In the genomic region with DNA sequence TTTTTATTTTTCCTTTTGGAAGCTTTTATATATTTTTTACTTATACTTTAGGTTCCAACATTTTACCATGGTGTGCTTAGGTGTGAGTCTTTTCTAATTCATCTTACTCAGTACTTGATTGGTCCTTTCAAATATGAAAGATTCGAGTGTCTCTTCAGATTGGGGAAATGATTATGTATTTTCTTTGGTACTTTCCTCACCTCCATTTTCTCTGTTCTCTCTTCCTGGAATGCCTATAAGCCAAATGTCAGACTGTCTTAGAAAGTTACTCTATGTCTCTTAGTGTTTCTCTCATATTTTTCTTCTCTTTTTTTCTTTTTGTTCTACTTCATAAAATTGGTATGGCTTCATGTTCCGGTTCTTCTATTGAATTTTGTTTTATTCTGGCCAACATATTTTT, we compare ENCODE assay signal across 35 cellular contexts.
"Had no signal": no experiment of that assay in that cellular context is flagged by ENCODE, and none has a peak within 500 bp of the region (broad histone marks: within the 10 kb centered on the region; RNA-seq: fewer than 3 reads in every experiment).

No MANE protein-coding gene starts in this region.

- H3K9me3 ChIP-seq: adrenal gland, ascending aorta, colonic mucosa had no signal

- H3K27ac ChIP-seq: adrenal gland, ascending aorta, breast epithelium, cardiac muscle cell, colonic mucosa, dorsolateral prefrontal cortex, WERI-Rb-1 had no signal

- H3K36me3 Mint-ChIP-seq: activated CD4-positive, alpha-beta memory T cell treated with anti-CD3 and anti-CD28 coated beads for 36 hours; brain had no signal

- ATAC-seq: activated CD4-positive, alpha-beta T cell treated with anti-CD3 and anti-CD28 coated beads for 36 hours; activated CD8-positive, alpha-beta memory T cell treated with anti-CD3 and anti-CD28 coated beads, Interleukin-2, amount 10 ng/mL, durations not matched to agents 7 days and 5 days; activated CD8-positive, alpha-beta T cell treated with anti-CD3 and anti-CD28 coated beads, Interleukin-2, amount 10 ng/mL, durations not matched to agents 7 days and 5 days; activated naive CD8-positive, alpha-beta T cell treated with anti-CD3 and anti-CD28 coated beads, Interleukin-2, amount 50 U/mL, for 24 hours; esophagus mucosa; T-helper 17 cell had no signal

- H3K27ac Mint-ChIP-seq: activated CD4-positive, alpha-beta memory T cell treated with anti-CD3 and anti-CD28 coated beads for 36 hours; activated CD4-positive, alpha-beta T cell treated with anti-CD3 and anti-CD28 coated beads for 36 hours; activated CD4-positive, alpha-beta T cell treated with anti-CD3 and anti-CD28 coated beads, Interleukin-2, amount 10 ng/mL, durations not matched to agents 24 days and 14 days; activated CD8-positive, alpha-beta memory T cell treated with anti-CD3 and anti-CD28 coated beads, Interleukin-2, amount 10 ng/mL, durations not matched to agents 7 days and 5 days; activated CD8-positive, alpha-beta T cell treated with anti-CD3 and anti-CD28 coated beads, Interleukin-2, amount 10 ng/mL, durations not matched to agents 7 days and 5 days; activated naive CD4-positive, alpha-beta T cell treated with anti-CD3 and anti-CD28 coated beads for 36 hours; activated naive CD4-positive, alpha-beta T cell treated with anti-CD3 and anti-CD28 coated beads, Interleukin-2, amount 50 U/mL, for 24 hours; activated naive CD8-positive, alpha-beta T cell treated with anti-CD3 and anti-CD28 coated beads for 36 hours; activated naive CD8-positive, alpha-beta T cell treated with anti-CD3 and anti-CD28 coated beads, Interleukin-2, amount 50 U/mL, for 24 hours; activated T-helper 1 cell treated with anti-CD3 and anti-CD28 coated beads, Interleukin-12 subunit alpha, Interleukin-12 subunit beta, Interleukin-2, Interleukin-4 antibody, amounts not matched to agents 30 ng/mL and 10 ng/mL and 1 ng/mL, durations not matched to agents 14 hours and 24 hours and 36 hours; activated T-helper 2 cell treated with anti-CD3 and anti-CD28 coated beads, Interferon-gamma antibody, Interleukin-2, Interleukin-4, amounts not matched to agents 10 μg/mL and 5 μg/mL and 100 μg/mL, durations not matched to agents 14 hours and 24 hours and 36 hours; brain; endodermal cell; T-helper 17 cell; T-helper 2 cell treated with Interferon-gamma antibody and Interleukin-4, amounts not matched to agents 5 μg/mL and 100 μg/mL, for 36 hours had no signal

- H3K4me3 ChIP-seq: adrenal gland, ascending aorta, breast epithelium, cardiac muscle cell, colonic mucosa, dorsolateral prefrontal cortex had no signal

- H3K27me3 ChIP-seq: adrenal gland, ascending aorta, breast epithelium, cardiac muscle cell, colonic mucosa had no signal

- H3K4me1 ChIP-seq: adrenal gland, ascending aorta, breast epithelium, colonic mucosa had no signal

- H3K4me1 Mint-ChIP-seq: activated CD4-positive, alpha-beta T cell treated with anti-CD3 and anti-CD28 coated beads for 36 hours; activated CD4-positive, alpha-beta T cell treated with anti-CD3 and anti-CD28 coated beads, Interleukin-2, amount 10 ng/mL, durations not matched to agents 24 days and 14 days; activated CD8-positive, alpha-beta memory T cell treated with anti-CD3 and anti-CD28 coated beads, Interleukin-2, amount 10 ng/mL, durations not matched to agents 7 days and 5 days; activated naive CD4-positive, alpha-beta T cell treated with anti-CD3 and anti-CD28 coated beads, Interleukin-2, amount 50 U/mL, for 24 hours; activated naive CD8-positive, alpha-beta T cell treated with anti-CD3 and anti-CD28 coated beads for 36 hours; activated naive CD8-positive, alpha-beta T cell treated with anti-CD3 and anti-CD28 coated beads, Interleukin-2, amount 50 U/mL, for 24 hours; brain; endodermal cell; T-helper 17 cell had no signal

- H3K9me3 Mint-ChIP-seq: activated CD4-positive, alpha-beta T cell treated with anti-CD3 and anti-CD28 coated beads, Interleukin-2, amount 10 ng/mL, durations not matched to agents 24 days and 14 days had no signal

- H3K36me3 ChIP-seq: adrenal gland, ascending aorta, cardiac muscle cell, colonic mucosa, WERI-Rb-1 had no signal

- H3K4me3 Mint-ChIP-seq: activated CD4-positive, alpha-beta memory T cell treated with anti-CD3 and anti-CD28 coated beads for 36 hours; activated CD4-positive, alpha-beta T cell treated with anti-CD3 and anti-CD28 coated beads for 36 hours; activated CD4-positive, alpha-beta T cell treated with anti-CD3 and anti-CD28 coated beads, Interleukin-2, amount 10 ng/mL, durations not matched to agents 24 days and 14 days; activated CD8-positive, alpha-beta memory T cell treated with anti-CD3 and anti-CD28 coated beads, Interleukin-2, amount 10 ng/mL, durations not matched to agents 7 days and 5 days; activated CD8-positive, alpha-beta T cell treated with anti-CD3 and anti-CD28 coated beads, Interleukin-2, amount 10 ng/mL, durations not matched to agents 7 days and 5 days; activated naive CD4-positive, alpha-beta T cell treated with anti-CD3 and anti-CD28 coated beads for 36 hours; activated naive CD4-positive, alpha-beta T cell treated with anti-CD3 and anti-CD28 coated beads, Interleukin-2, amount 50 U/mL, for 24 hours; activated naive CD8-positive, alpha-beta T cell treated with anti-CD3 and anti-CD28 coated beads for 36 hours; activated naive CD8-positive, alpha-beta T cell treated with anti-CD3 and anti-CD28 coated beads, Interleukin-2, amount 50 U/mL, for 24 hours; activated T-helper 1 cell treated with anti-CD3 and anti-CD28 coated beads, Interleukin-12 subunit alpha, Interleukin-12 subunit beta, Interleukin-2, Interleukin-4 antibody, amounts not matched to agents 30 ng/mL and 10 ng/mL and 1 ng/mL, durations not matched to agents 14 hours and 24 hours and 36 hours; brain; endodermal cell; T-helper 17 cell; T-helper 2 cell treated with Interferon-gamma antibody and Interleukin-4, amounts not matched to agents 5 μg/mL and 100 μg/mL, for 36 hours had no signal

- FAIRE-seq: frontal cortex had no signal

- DNase-seq: activated CD4-positive, alpha-beta memory T cell treated with anti-CD3 and anti-CD28 coated beads for 36 hours; activated CD4-positive, alpha-beta T cell treated with anti-CD3 and anti-CD28 coated beads for 36 hours; activated CD4-positive, alpha-beta T cell treated with anti-CD3 and anti-CD28 coated beads, Interleukin-2, amount 10 ng/mL, durations not matched to agents 24 days and 14 days; activated CD4-positive, CD25-positive, alpha-beta regulatory T cell; activated CD4-positive, CD25-positive, alpha-beta regulatory T cell treated with anti-CD3 and anti-CD28 coated beads, Interleukin-2, amount 50 U/mL, for 72 hours; activated CD8-positive, alpha-beta memory T cell treated with anti-CD3 and anti-CD28 coated beads, Interleukin-2, amount 10 ng/mL, durations not matched to agents 7 days and 5 days; activated CD8-positive, alpha-beta memory T cell treated with anti-CD3 and anti-CD28 coated beads, Interleukin-2, amount 50 U/mL, for 4 hours; activated CD8-positive, alpha-beta T cell treated with anti-CD3 and anti-CD28 coated beads, Interleukin-2, amount 10 ng/mL, durations not matched to agents 7 days and 5 days; activated effector memory CD4-positive, alpha-beta T cell treated with anti-CD3 and anti-CD28 coated beads, Interleukin-2, amount 50 U/mL, for 16 hours; activated naive CD4-positive, alpha-beta T cell treated with anti-CD3 and anti-CD28 coated beads for 36 hours; activated naive CD8-positive, alpha-beta T cell treated with anti-CD3 and anti-CD28 coated beads for 36 hours; activated naive CD8-positive, alpha-beta T cell treated with anti-CD3 and anti-CD28 coated beads, Interleukin-2, amount 50 U/mL, for 24 hours; activated T-cell treated with anti-CD3 and anti-CD28 coated beads, Interleukin-2, amount 50 U/mL, for 1 hour; activated T-cell treated with anti-CD3 and anti-CD28 coated beads, Interleukin-2, amount 50 U/mL, for 48 hours; central memory CD4-positive, alpha-beta T cell; cerebellar nuclear complex; colonic mucosa; dorsolateral prefrontal cortex; effector memory CD4-positive, alpha-beta T cell; endodermal cell; foreskin fibroblast; T-helper 17 cell; T1000; WERI-Rb-1 had no signal
